Comparison of ENCODE assay signal across 22 cellular contexts in the genomic region with DNA sequence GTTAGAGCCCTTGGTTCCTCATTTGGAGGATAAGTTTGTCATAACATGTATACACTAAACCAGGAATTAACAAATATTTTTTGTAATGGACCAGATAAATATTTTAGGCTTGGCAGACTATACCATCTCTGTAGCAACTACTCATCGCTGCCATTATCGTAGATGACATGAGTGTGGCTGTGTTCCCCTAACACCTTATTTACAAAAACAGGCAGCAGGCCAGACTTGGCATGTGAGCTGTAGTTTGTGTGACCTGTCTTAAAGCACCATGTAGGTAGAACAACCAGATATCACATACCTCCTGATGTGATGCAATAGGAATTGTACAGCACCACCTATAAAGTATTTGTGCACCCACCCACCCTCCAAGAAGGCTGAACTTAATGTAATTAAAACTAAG.
DNase-seq lines count a peak whose midpoint lies in the region; ATAC-seq and TF ChIP-seq lines count a peak whose summit lies in the region.
"Had no signal": no experiment of that assay in that cellular context is flagged by ENCODE, and none has a peak within 500 bp of the region (broad histone marks: within the 10 kb centered on the region; RNA-seq: fewer than 3 reads in every experiment).

No MANE protein-coding gene starts in this region.

- H3K4me1 ChIP-seq in heart left ventricle (no peaks in the 10 kb centered on the region), OCI-LY3 (ENCODE audit: low read length) (peaks cover 31% of the 10 kb centered on the region), Caco-2 (no peaks in the 10 kb centered on the region)
- H3K4me1 ChIP-seq: A549 had no signal

- no peak overlapping the region for H3K4me3 Mint-ChIP-seq in Caco-2 (ENCODE audit: unreplicated experiment)
- H3K4me3 Mint-ChIP-seq: B cell; CD4-positive, alpha-beta T cell; CD8-positive, alpha-beta T cell had no signal

- BruUV-seq in Caco-2 (replicated peaks; lab: Mats Ljungman, UMichigan): no TSS peak

- H3K27me3 ChIP-seq in heart left ventricle (no peaks in the 10 kb centered on the region), OCI-LY3 (ENCODE audit: low read depth, low read length) (no peaks in the 10 kb centered on the region), Caco-2 (replicated peaks; ENCODE audit: control insufficient read depth, insufficient read depth, low read length) (no peaks in the 10 kb centered on the region)
- H3K27me3 ChIP-seq: BLaER1 treated with 17β-estradiol and CSF1 and Interleukin-3, amounts not matched to agents 10 nM and 100 nM had no signal

- H3K4me3 ChIP-seq in heart left ventricle: no peak overlapping the region
- H3K4me3 ChIP-seq in OCI-LY3 (ENCODE audit: low read length): no peak overlapping the region
- no peak overlapping the region for H3K4me3 ChIP-seq in Caco-2 (ENCODE audit: low read depth, low read length)
- H3K4me3 ChIP-seq: A549; BLaER1 treated with 17β-estradiol and CSF1 and Interleukin-3, amounts not matched to agents 10 nM and 100 nM; GM12878 had no signal

- H3K4me1 Mint-ChIP-seq in Caco-2 (ENCODE audit: low read depth, unreplicated experiment): no peaks in the 10 kb centered on the region

- peaks cover 3% of the 10 kb centered on the region for H3K27me3 Mint-ChIP-seq in Caco-2 (ENCODE audit: insufficient read depth, unreplicated experiment)

- WGBS in heart left ventricle, 4 donors: 53 to 70% (median 57%) methylated on average over 2 of the region's 2 CpGs

- H2AFZ ChIP-seq in OCI-LY3 (ENCODE audit: low read depth, low read length): peak overlapping the region; percentile 83; the same call in 1 of the 2 replicates

- H3K9me3 ChIP-seq in heart left ventricle: peaks cover 0 to 4% (median 0%) of the 10 kb centered on the region in 12 donors
- no peaks in the 10 kb centered on the region for H3K9me3 ChIP-seq in OCI-LY3 (ENCODE audit: insufficient read depth, low read length)
- no peaks in the 10 kb centered on the region for H3K9me3 ChIP-seq in Caco-2
- H3K9me3 ChIP-seq: A549 had no signal

- no peaks in the 10 kb centered on the region for H3K79me2 ChIP-seq in OCI-LY3 (ENCODE audit: low read length)

- no peak overlapping the region for H3K27ac Mint-ChIP-seq in Caco-2 (ENCODE audit: unreplicated experiment)
- H3K27ac Mint-ChIP-seq: B cell; CD4-positive, alpha-beta T cell; CD8-positive, alpha-beta T cell had no signal

- CTCF ChIA-PET in Caco-2 (lab: Charles Lee): no interaction called here

- peak overlapping the region; percentile 51 for H3K4me2 ChIP-seq in OCI-LY3 (ENCODE audit: low read length)
- H3K4me2 ChIP-seq: A549; BLaER1 treated with 17β-estradiol and CSF1 and Interleukin-3, amounts not matched to agents 10 nM and 100 nM had no signal

- H3K9me3 Mint-ChIP-seq in Caco-2 (ENCODE audit: unreplicated experiment): no peaks in the 10 kb centered on the region
- H3K9me3 Mint-ChIP-seq: CD4-positive, alpha-beta T cell; CD8-positive, alpha-beta T cell had no signal

- no peaks in the 10 kb centered on the region for H3K36me3 ChIP-seq in heart left ventricle
- no peaks in the 10 kb centered on the region for H3K36me3 ChIP-seq in OCI-LY3 (replicated peaks; ENCODE audit: low read depth, low read length)
- no peaks in the 10 kb centered on the region for H3K36me3 ChIP-seq in Caco-2 (ENCODE audit: control insufficient read depth, insufficient read depth, low read length)
- H3K36me3 ChIP-seq: BLaER1 treated with 17β-estradiol and CSF1 and Interleukin-3, amounts not matched to agents 10 nM and 100 nM had no signal

- no peak overlapping the region for H3K27ac ChIP-seq in heart left ventricle
- peak overlapping the region; percentile 55; the same call in 1 of the 2 replicates for H3K27ac ChIP-seq in OCI-LY3 (ENCODE audit: low read length)
- H3K27ac ChIP-seq: 22Rv1; A549; BLaER1 treated with 17β-estradiol and CSF1 and Interleukin-3, amounts not matched to agents 10 nM and 100 nM; C4-2B had no signal

- H4K20me1 ChIP-seq in OCI-LY3 (ENCODE audit: insufficient read depth, low read length): no peaks in the 10 kb centered on the region
- H4K20me1 ChIP-seq: BLaER1 treated with 17β-estradiol and CSF1 and Interleukin-3, amounts not matched to agents 10 nM and 100 nM had no signal

- TF ChIP-seq POLR2A in heart left ventricle (IDR thresholded peaks at IDR 0.05): no peak

- no peak for TF ChIP-seq CTCF in heart left ventricle (IDR thresholded peaks at IDR 0.05)
- no peak for TF ChIP-seq CTCF in OCI-LY3 (IDR thresholded peaks at IDR 0.05; ENCODE audit: low read depth, low read length)
- TF ChIP-seq CTCF in Caco-2 (IDR thresholded peaks at IDR 0.05; ENCODE audit: insufficient read depth in 1 of 2, low read depth in 1 of 2, low read length in 1 of 2, severe bottlenecking in 1 of 2, unreplicated experiment in 1 of 2): no peak

- intact Hi-C loops in Right ventricle myocardium inferior (cut with DNase I): no loop called here
- intact Hi-C loops in cardiac septum (cut with DNase I): no loop called here
- intact Hi-C loops in left cardiac atrium (cut with DNase I): no loop called here
- intact Hi-C loops in heart left ventricle (cut with DNase I): no loop called here
- intact Hi-C loops in Caco-2 (cut with micrococcal nuclease; ENCODE audit: unreplicated experiment): no loop called here

- H3K36me3 Mint-ChIP-seq in Caco-2 (ENCODE audit: insufficient read depth, unreplicated experiment): no peaks in the 10 kb centered on the region
- H3K36me3 Mint-ChIP-seq: CD8-positive, alpha-beta T cell had no signal

- DNase-seq in Right ventricle myocardium inferior (ENCODE audit: missing footprints) (no peak), cardiac septum (ENCODE audit: low spot score) (no peak), left cardiac atrium (peak; percentile 22), heart left ventricle (no peak), Caco-2 (no peak)
- DNase-seq: AML-193; CD4-positive, alpha-beta T cell; CD8-positive, alpha-beta T cell; DMS 273 treated with DMSO at 0.1 percent for 48 hours; DMS153; DMS53; DMS79; DND-41; EL; GDM1 had no signal

- ATAC-seq in Right ventricle myocardium inferior (peak; percentile 76), left cardiac atrium (peak in 1 of 2 donors; percentile 77), heart left ventricle (no peak)
- ATAC-seq: A549; CD8-positive, alpha-beta T cell; GM12878 had no signal

- POLR2A ChIA-PET in Caco-2 (lab: Charles Lee): no interaction called here

- H3K9ac ChIP-seq in OCI-LY3 (ENCODE audit: low read length): 0 out of 2 replicates have a peak overlapping the region, but pooled peaks have one; percentile 14
- H3K9ac ChIP-seq: BLaER1 treated with 17β-estradiol and CSF1 and Interleukin-3, amounts not matched to agents 10 nM and 100 nM had no signal
